ENCODE assay signal across 23 cellular contexts in the genomic region with DNA sequence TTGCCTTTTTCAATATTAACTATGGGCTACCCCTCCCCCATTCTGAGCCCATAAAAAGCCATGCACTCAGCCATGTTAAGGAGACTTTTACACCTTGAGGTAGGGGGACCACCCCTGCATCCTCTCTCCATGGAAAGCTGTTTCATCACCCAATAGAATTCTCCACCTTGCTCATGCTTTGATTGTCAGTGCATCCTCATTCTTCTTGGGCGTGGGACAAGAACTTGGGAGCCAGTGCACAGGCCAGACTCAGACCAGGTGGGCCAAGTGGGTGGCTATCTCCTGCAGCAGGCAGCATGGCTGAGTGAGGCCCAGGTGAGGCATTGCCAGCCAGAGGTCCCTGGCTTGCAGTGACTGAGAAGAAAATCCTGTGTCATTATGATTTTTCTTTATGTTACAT.
"Had no signal": no experiment of that assay in that cellular context is flagged by ENCODE, and none has a peak within 500 bp of the region (broad histone marks: within the 10 kb centered on the region; RNA-seq: fewer than 3 reads in every experiment).

No MANE protein-coding gene starts in this region.

- H3K9me2 ChIP-seq: SK-N-SH had no signal

- H3K4me3 ChIP-seq: Peyer's patch, SJCRH30 had no signal

- DNase-seq: activated CD4-positive, alpha-beta memory T cell treated with anti-CD3 and anti-CD28 coated beads, Interleukin-2, amount 10 ng/mL, durations not matched to agents 7 days and 5 days; activated CD4-positive, alpha-beta T cell treated with anti-CD3 and anti-CD28 coated beads for 36 hours; activated CD4-positive, alpha-beta T cell treated with anti-CD3 and anti-CD28 coated beads, Interleukin-2, amount 50 U/mL, for 1 hour; activated gamma-delta T cell treated with Interleukin-2 at 50 U/mL for 16 hours; activated naive CD4-positive, alpha-beta T cell treated with anti-CD3 and anti-CD28 coated beads, Interleukin-2, amount 10 ng/mL, durations not matched to agents 7 days and 5 days; activated naive CD8-positive, alpha-beta T cell treated with anti-CD3 and anti-CD28 coated beads for 36 hours; activated T-cell treated with anti-CD3 and anti-CD28 coated beads, Interleukin-2, amount 50 U/mL, for 72 hours; anterior cingulate cortex; cerebellar nuclear complex; NCI-H1092; NCI-H1417; NCI-H1930; NCI-H345; NCI-H510A; NCI-H526 treated with DMSO at 0.1 percent for 48 hours; NK-92 treated with Interleukin-12 subunit alpha and Interleukin-12 subunit beta, amount 100 ng/mL, for 24 hours; Peyer's patch; Right ventricle myocardium superior; SJCRH30; SK-N-SH; T-helper 1 cell had no signal

- H3K36me3 ChIP-seq: Peyer's patch, SJCRH30 had no signal

- H3K9me3 ChIP-seq: Peyer's patch, SJCRH30, SK-N-SH had no signal

- H3K4me1 ChIP-seq: Peyer's patch, SJCRH30 had no signal

- ATAC-seq: activated CD4-positive, alpha-beta T cell treated with anti-CD3 and anti-CD28 coated beads for 36 hours; activated T-cell treated with anti-CD3 and anti-CD28 coated beads, Interleukin-2, amount 50 U/mL, for 72 hours had no signal

- H3K4me2 ChIP-seq: SK-N-SH had no signal

- H3K27me3 ChIP-seq: Peyer's patch, SJCRH30 had no signal

- H3K27ac ChIP-seq: Peyer's patch, RWPE1, SJCRH30, VCaP had no signal

- H3K9ac ChIP-seq: SK-N-SH had no signal
